ENCODE assay signal across 8 cellular contexts in the genomic region with DNA sequence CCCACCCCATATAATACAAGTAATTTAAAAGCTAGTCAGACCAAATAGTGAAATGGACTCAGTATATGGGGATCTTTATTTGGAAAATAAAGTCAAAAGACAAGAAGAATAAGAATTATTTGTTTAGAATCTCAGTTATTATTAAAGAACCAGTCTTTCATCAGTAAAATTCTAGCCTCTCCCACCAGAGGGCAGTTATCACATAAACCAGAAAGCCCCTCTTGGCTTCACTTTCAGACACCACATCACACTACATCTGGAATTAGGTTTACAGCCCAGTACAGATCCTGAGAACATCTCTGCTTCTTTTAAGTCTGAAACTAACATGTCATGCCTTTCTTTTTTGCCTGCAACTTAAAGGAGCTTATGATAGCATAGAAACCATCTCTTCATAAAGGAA. TPM values are rescaled to one million over a fixed set of nuclear protein-coding genes. Genes with fewer than 3 reads are reported as not detected.
DNase-seq lines count a peak whose midpoint lies in the region; ATAC-seq and TF ChIP-seq lines count a peak whose summit lies in the region.

No MANE protein-coding gene starts in this region.

- H3K4me1 ChIP-seq in OCI-LY1 (ENCODE audit: insufficient read depth, low read length, severe bottlenecking) = no peaks in the 10 kb centered on the region
- H3K4me1 ChIP-seq in upper lobe of right lung = no peaks in the 10 kb centered on the region

- no peaks in the 10 kb centered on the region for H3K79me2 ChIP-seq in OCI-LY1 (ENCODE audit: insufficient read depth, low read length)

- no peak overlapping the region for H2AFZ ChIP-seq in OCI-LY1 (ENCODE audit: low read length)

- intact Hi-C loops in upper lobe of right lung (cut with DNase I) = no loop called here

- CTCF ChIA-PET in AG04449 (lab: Yijun Ruan, JAX) = interaction anchor here (0.6 to 9.2 kb wide), 38 partner anchors 9 to 717 kb away, joined by 3 to 250 read pairs (median 4); partner anchors contain the start of genes ARL15, GPX8 and HSPB3

- DNase-seq in AG04449 (ENCODE audit: low read depth, low spot score) (no peak), fibroblast of peridontal ligament (ENCODE audit: extremely low read depth) (peak; percentile 83), upper lobe of right lung (no peak), NCI-H1417 treated with DMSO at 0.1 percent for 48 hours (lab: John Stamatoyannopoulos, UW) (no peak), SKM-1 treated with dmso at 0.1 percent for 144 hours (lab: John Stamatoyannopoulos, UW; ENCODE audit: unreplicated experiment) (no peak)

- peak; percentile 35 for TF ChIP-seq CTCF in AG04449 (IDR thresholded peaks at IDR 0.05; ENCODE audit: insufficient read depth, low read length, missing control alignments)
- peak; percentile 55 for TF ChIP-seq CTCF in OCI-LY1 (IDR thresholded peaks at IDR 0.05; ENCODE audit: low read length)
- peak; percentile 46 for TF ChIP-seq CTCF in upper lobe of right lung (IDR thresholded peaks at IDR 0.05)

- H3K27me3 ChIP-seq in OCI-LY1 (ENCODE audit: insufficient read depth, low read length) = no peaks in the 10 kb centered on the region
- no peaks in the 10 kb centered on the region for H3K27me3 ChIP-seq in upper lobe of right lung

- POLR2A ChIA-PET in AG04449 (lab: Yijun Ruan, JAX) = no interaction called here

- H3K4me2 ChIP-seq in OCI-LY1 (ENCODE audit: low read length) = no peak overlapping the region

- no peaks in the 10 kb centered on the region for H3F3A ChIP-seq in OCI-LY1 (ENCODE audit: insufficient read depth, low read length)

- H3K4me3 ChIP-seq in AG04449 (ENCODE audit: low read depth, low read length) (no peak overlapping the region), OCI-LY1 (ENCODE audit: low read depth, low read length, poor library complexity, severe bottlenecking) (no peak overlapping the region), upper lobe of right lung (no peak overlapping the region)

- peak; percentile 61 for ATAC-seq in GM18502 (IDR thresholded peaks at IDR 0.05; ENCODE audit: poor library complexity, unreplicated experiment)
- ATAC-seq in upper lobe of right lung = no peak
- ATAC-seq in HG03095 (IDR thresholded peaks at IDR 0.05; ENCODE audit: unreplicated experiment) = no peak

- H3K9me3 ChIP-seq in OCI-LY1 (ENCODE audit: low read length) (no peaks in the 10 kb centered on the region), upper lobe of right lung (no peaks in the 10 kb centered on the region)

- no peak overlapping the region for H3K27ac ChIP-seq in OCI-LY1 (ENCODE audit: low read depth, low read length, poor library complexity, severe bottlenecking)
- H3K27ac ChIP-seq in upper lobe of right lung = no peak overlapping the region

- H3K9me2 ChIP-seq in OCI-LY1 (ENCODE audit: low read depth, low read length) = no peaks in the 10 kb centered on the region

- no peak overlapping the region for H3K9ac ChIP-seq in OCI-LY1 (ENCODE audit: low read length)

- H3K36me3 ChIP-seq in OCI-LY1 (ENCODE audit: insufficient read depth, low read length) (no peaks in the 10 kb centered on the region), upper lobe of right lung (no peaks in the 10 kb centered on the region)

- no peaks in the 10 kb centered on the region for H4K20me1 ChIP-seq in OCI-LY1 (ENCODE audit: insufficient read depth, low read length)

RNA-seq across cellular contexts. Expression of gene HSPB3, which starts 12.2 kb away (rescaled TPM):
- 1.1 TPM for total RNA-seq in upper lobe of right lung
